23 cellular contexts compared by ENCODE assay signal in the genomic region with DNA sequence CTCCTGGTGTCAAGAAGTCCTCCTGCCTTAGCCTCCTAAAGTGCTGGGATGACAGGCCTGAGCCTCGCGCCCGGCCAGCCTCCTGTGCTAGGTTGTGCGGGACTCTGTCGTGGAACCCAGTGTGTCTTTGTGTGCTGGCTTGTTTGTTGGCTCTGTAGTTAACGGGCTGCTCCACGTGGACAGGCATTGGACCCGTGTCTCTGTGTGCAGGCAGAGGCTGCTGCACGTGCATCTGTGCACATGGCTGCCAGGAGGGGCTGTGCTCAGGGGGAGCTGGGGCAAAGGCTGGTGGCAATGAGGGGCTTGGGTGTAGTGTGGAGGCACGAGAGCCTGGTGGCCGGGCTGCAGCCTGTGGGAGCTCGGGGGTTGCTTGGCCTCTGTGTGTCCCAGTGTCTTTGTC.
"Had no signal": no experiment of that assay in that cellular context is flagged by ENCODE, and none has a peak within 500 bp of the region (broad histone marks: within the 10 kb centered on the region; RNA-seq: fewer than 3 reads in every experiment).

No MANE protein-coding gene starts in this region.

- H3K4me2 ChIP-seq: hepatocyte had no signal

- FAIRE-seq: colon, endothelial cell of umbilical vein, frontal cortex, kidney had no signal

- H3K36me3 ChIP-seq: esophagus muscularis mucosa, heart left ventricle, left lung, lower lobe of right lung had no signal

- H3K9me3 ChIP-seq: esophagus muscularis mucosa, gastroesophageal sphincter, heart left ventricle, left lung, lower lobe of right lung had no signal

- H3K27ac ChIP-seq: coronary artery, dorsolateral prefrontal cortex, esophagus muscularis mucosa, foreskin keratinocyte, gastroesophageal sphincter, heart left ventricle, hepatocyte, left lung, lower lobe of right lung had no signal

- H3K79me2 ChIP-seq: hepatocyte had no signal

- H2AFZ ChIP-seq: hepatocyte had no signal

- H3K27me3 ChIP-seq: dorsolateral prefrontal cortex, esophagus muscularis mucosa, foreskin keratinocyte, heart left ventricle, hepatocyte, left lung had no signal

- H3K4me3 ChIP-seq: coronary artery, dorsolateral prefrontal cortex, esophagus muscularis mucosa, gastroesophageal sphincter, heart left ventricle, hepatocyte, left lung, lower lobe of right lung had no signal

- ATAC-seq: foreskin keratinocyte, gastroesophageal sphincter, heart left ventricle, left lung, left ventricle myocardium superior, lower lobe of right lung had no signal

- H3K4me1 ChIP-seq: foreskin keratinocyte, lower lobe of right lung had no signal

- DNase-seq: dermis blood vessel endothelial cell; dorsolateral prefrontal cortex; effector CD4-positive, alpha-beta T cell; effector memory CD4-positive, alpha-beta T cell; foreskin keratinocyte; heart left ventricle; hypothalamus; immature natural killer cell; islet precursor cell; kidney; kidney glomerular epithelial cell; left lung; left ventricle myocardium superior; lower lobe of right lung; mesenchymal stem cell; midbrain had no signal
